23 cellular contexts compared by ENCODE assay signal in the genomic region with DNA sequence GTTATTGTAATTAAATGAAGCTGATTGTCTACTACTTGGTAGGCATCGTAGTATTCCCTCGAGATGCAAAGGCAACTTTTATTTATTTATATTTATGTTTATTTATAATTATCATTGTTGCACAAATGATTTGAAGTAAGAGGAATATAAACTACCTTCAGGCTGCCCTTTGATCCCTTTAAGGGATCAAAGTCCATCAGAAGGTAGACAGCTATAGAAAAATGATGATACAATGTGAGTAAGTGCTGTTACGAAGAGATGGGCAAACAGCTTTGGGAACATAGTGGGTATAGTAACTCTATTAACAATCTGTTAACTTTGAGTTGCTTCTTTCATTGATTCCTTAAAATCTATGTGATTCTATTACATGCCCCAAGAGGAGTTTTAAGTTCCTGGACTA.
"Had no signal": no experiment of that assay in that cellular context is flagged by ENCODE, and none has a peak within 500 bp of the region (broad histone marks: within the 10 kb centered on the region; RNA-seq: fewer than 3 reads in every experiment).

No MANE protein-coding gene starts in this region.

- H3K36me3 Mint-ChIP-seq: brain; naive thymus-derived CD4-positive, alpha-beta T cell had no signal

- H3K9me3 ChIP-seq: left lung, tibial artery had no signal

- H3K9me3 Mint-ChIP-seq: activated CD4-positive, alpha-beta T cell treated with anti-CD3 and anti-CD28 coated beads, Interleukin-2, amount 10 ng/mL, durations not matched to agents 7 days and 5 days; activated naive CD4-positive, alpha-beta T cell treated with anti-CD3 and anti-CD28 coated beads for 36 hours; activated T-cell treated with anti-CD3 and anti-CD28 coated beads, Interleukin-2, amount 50 U/mL, for 4 hours; naive thymus-derived CD4-positive, alpha-beta T cell had no signal

- H3K27ac ChIP-seq: left lung, tibial artery had no signal

- H3K27ac Mint-ChIP-seq: activated CD4-positive, alpha-beta T cell treated with anti-CD3 and anti-CD28 coated beads, Interleukin-2, amount 10 ng/mL, durations not matched to agents 7 days and 5 days; activated CD8-positive, alpha-beta T cell treated with anti-CD3 and anti-CD28 coated beads, Interleukin-2, amount 10 ng/mL, durations not matched to agents 7 days and 5 days; activated naive CD4-positive, alpha-beta T cell treated with anti-CD3 and anti-CD28 coated beads for 36 hours; naive thymus-derived CD4-positive, alpha-beta T cell had no signal

- H3K27me3 ChIP-seq: left lung, tibial artery had no signal

- H3K4me3 ChIP-seq: left lung, tibial artery had no signal

- ATAC-seq: activated CD4-positive, CD25-positive, alpha-beta regulatory T cell treated with anti-CD3 and anti-CD28 coated beads, Interleukin-2, amount 50 U/mL, for 24 hours; activated CD8-positive, alpha-beta T cell treated with anti-CD3 and anti-CD28 coated beads, Interleukin-2, amount 10 ng/mL, durations not matched to agents 7 days and 5 days; activated T-cell treated with anti-CD3 and anti-CD28 coated beads, Interleukin-2, amount 50 U/mL, for 4 hours; left lung; naive thymus-derived CD4-positive, alpha-beta T cell; stimulated activated naive CD8-positive, alpha-beta T cell treated with anti-CD3 and anti-CD28 coated beads, Interleukin-15, Interleukin-2, amounts not matched to agents 100 U/mL and 50 U/mL, for 24 hours had no signal

- H3K4me3 Mint-ChIP-seq: activated CD4-positive, alpha-beta T cell treated with anti-CD3 and anti-CD28 coated beads, Interleukin-2, amount 10 ng/mL, durations not matched to agents 7 days and 5 days; activated CD8-positive, alpha-beta T cell treated with anti-CD3 and anti-CD28 coated beads, Interleukin-2, amount 10 ng/mL, durations not matched to agents 7 days and 5 days; activated naive CD4-positive, alpha-beta T cell treated with anti-CD3 and anti-CD28 coated beads for 36 hours; activated T-cell treated with anti-CD3 and anti-CD28 coated beads, Interleukin-2, amount 50 U/mL, for 4 hours; brain; naive thymus-derived CD4-positive, alpha-beta T cell had no signal

- DNase-seq: activated CD4-positive, alpha-beta T cell treated with anti-CD3 and anti-CD28 coated beads, Interleukin-2, amount 10 ng/mL, durations not matched to agents 7 days and 5 days; activated CD8-positive, alpha-beta T cell treated with anti-CD3 and anti-CD28 coated beads, Interleukin-2, amount 10 ng/mL, durations not matched to agents 7 days and 5 days; activated naive CD4-positive, alpha-beta T cell treated with anti-CD3 and anti-CD28 coated beads for 36 hours; activated T-cell treated with anti-CD3 and anti-CD28 coated beads, Interleukin-2, amount 50 U/mL, for 4 hours; central memory CD4-positive, alpha-beta T cell; erythroblast; foreskin melanocyte; head of caudate nucleus; kidney; left lung; mammary epithelial cell; naive thymus-derived CD4-positive, alpha-beta T cell; stimulated activated CD4-positive, alpha-beta T cell treated with anti-CD3 and anti-CD28 coated beads, Interleukin-12 subunit alpha, Interleukin-12 subunit beta, amount 100 ng/mL, for 4 hours; stimulated activated CD4-positive, alpha-beta T cell treated with anti-CD3 and anti-CD28 coated beads, Interleukin-1b, Interleukin-23, amount 100 ng/mL, for 48 hours; stimulated activated naive CD8-positive, alpha-beta T cell treated with anti-CD3 and anti-CD28 coated beads, Interleukin-15, Interleukin-2, amounts not matched to agents 100 U/mL and 50 U/mL, for 24 hours; substantia nigra; T-helper 1 cell; tibial artery had no signal

- H3K4me1 Mint-ChIP-seq: activated CD4-positive, alpha-beta T cell treated with anti-CD3 and anti-CD28 coated beads, Interleukin-2, amount 10 ng/mL, durations not matched to agents 7 days and 5 days had no signal

- FAIRE-seq: colon, endometrium, kidney, urothelium cell line had no signal

- H3K27me3 Mint-ChIP-seq: brain had no signal

- H3K36me3 ChIP-seq: left lung, tibial artery had no signal
